23 cellular contexts compared by ENCODE assay signal in the genomic region with DNA sequence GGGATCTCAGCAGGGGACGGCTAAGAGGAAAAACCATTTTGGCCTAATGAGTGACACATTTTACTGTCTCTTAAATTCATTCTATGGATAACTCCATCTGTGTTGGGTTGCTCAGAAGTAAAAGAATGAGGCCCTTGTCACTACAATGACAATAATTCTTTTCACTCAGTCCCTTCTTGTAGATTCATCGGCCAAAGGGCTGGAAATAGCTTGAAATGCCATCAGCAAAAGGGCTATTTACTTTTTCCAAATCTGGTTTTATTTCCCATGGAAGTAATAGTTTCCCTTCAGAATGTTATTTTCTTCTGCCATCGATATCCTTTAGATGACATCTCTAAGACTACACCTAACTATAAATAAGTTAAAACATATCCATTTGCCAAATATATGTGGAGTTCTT.
"Had no signal": no experiment of that assay in that cellular context is flagged by ENCODE, and none has a peak within 500 bp of the region (broad histone marks: within the 10 kb centered on the region; RNA-seq: fewer than 3 reads in every experiment).

No MANE protein-coding gene starts in this region.

- DNase-seq: activated CD8-positive, alpha-beta memory T cell treated with anti-CD3 and anti-CD28 coated beads for 24 hours; activated CD8-positive, alpha-beta memory T cell treated with anti-CD3 and anti-CD28 coated beads, Interleukin-2, amount 50 U/mL, for 4 hours; activated naive CD4-positive, alpha-beta T cell treated with Interleukin-2 at 50 U/mL for 16 hours; activated naive CD8-positive, alpha-beta T cell treated with anti-CD3 and anti-CD28 coated beads for 36 hours; activated T-cell treated with anti-CD3 and anti-CD28 coated beads, Interleukin-2, amount 50 U/mL, for 4 hours; foreskin fibroblast; glutamatergic neuron; left ventricle myocardium superior; mammary epithelial cell; ovary; small intestine; stimulated activated CD4-positive, alpha-beta T cell treated with anti-CD3 and anti-CD28 coated beads, Interleukin-15, amount 100 ng/mL, for 24 hours; stimulated activated CD8-positive, alpha-beta memory T cell treated with anti-CD3 and anti-CD28 coated beads, Interleukin-4, amount 100 ng/mL, for 48 hours; stimulated activated naive B cell treated with anti-CD40 and anti-IgM and Interleukin-4, amounts not matched to agents 10 μg/mL and 1 μg/mL and 100 μg/mL, for 72 hours; T-helper 1 cell; T-helper 9 cell; upper lobe of right lung had no signal

- H3K27me3 ChIP-seq: breast epithelium, hepatocyte, ovary, upper lobe of right lung had no signal

- H3K27ac ChIP-seq: breast epithelium, coronary artery, hepatocyte, neutrophil, ovary, upper lobe of right lung had no signal

- H3K36me3 ChIP-seq: breast epithelium, neutrophil, ovary, upper lobe of right lung had no signal

- H3K4me1 ChIP-seq: breast epithelium, upper lobe of right lung had no signal

- H3K4me3 ChIP-seq: breast epithelium, coronary artery, hepatocyte, ovary, upper lobe of right lung had no signal

- H3K9me3 ChIP-seq: breast epithelium, neutrophil, ovary, upper lobe of right lung had no signal

- H3K4me2 ChIP-seq: hepatocyte had no signal

- ATAC-seq: activated T-cell treated with anti-CD3 and anti-CD28 coated beads, Interleukin-2, amount 50 U/mL, for 4 hours; left ventricle myocardium superior; natural killer cell treated with Interleukin-12 subunit alpha and Interleukin-12 subunit beta and Interleukin-15 and Interleukin-18, amount 100 ng/mL, for 72 hours; sciatic nerve; stimulated activated naive B cell treated with anti-CD40 and anti-IgM and Interleukin-4, amounts not matched to agents 10 μg/mL and 1 μg/mL and 100 μg/mL, for 72 hours; upper lobe of right lung had no signal
